33 cellular contexts compared by ENCODE assay signal in genomic region chr20:40006168-40006860, GRCh38.
"Had no signal": no experiment of that assay in that cellular context is flagged by ENCODE, and none has a peak within 500 bp of the region (broad histone marks: within the 10 kb centered on the region; RNA-seq: fewer than 3 reads in every experiment).

No MANE protein-coding gene starts in this region.

- H3K4me1 Mint-ChIP-seq: activated B cell treated with CpG ODN at 0.5 μM for 24 hours; activated CD4-positive, alpha-beta T cell treated with anti-CD3 and anti-CD28 coated beads, Interleukin-2, amount 10 ng/mL, durations not matched to agents 24 days and 14 days; activated naive CD8-positive, alpha-beta T cell treated with anti-CD3 and anti-CD28 coated beads for 36 hours; activated T-helper 17 cell treated with anti-CD3 and anti-CD28 coated beads, Interleukin-2, amount 50 U/mL, for 72 hours; central memory CD8-positive, alpha-beta T cell had no signal

- H3K9me3 Mint-ChIP-seq: activated B cell treated with CpG ODN at 0.5 μM for 24 hours; activated CD4-positive, alpha-beta T cell treated with anti-CD3 and anti-CD28 coated beads, Interleukin-2, amount 10 ng/mL, durations not matched to agents 24 days and 14 days; activated CD8-positive, alpha-beta T cell treated with anti-CD3 and anti-CD28 coated beads for 36 hours; activated naive CD8-positive, alpha-beta T cell treated with anti-CD3 and anti-CD28 coated beads for 36 hours; T-helper 1 cell treated with Interleukin-12 subunit alpha and Interleukin-12 subunit beta and Interleukin-4 antibody, amounts not matched to agents 30 μg/mL and 1 μg/mL, for 36 hours had no signal

- H3K27me3 ChIP-seq: cardiac muscle cell had no signal

- H2AFZ ChIP-seq: PC-9 had no signal

- H3K9me3 ChIP-seq: SK-N-SH had no signal

- H3K27me3 Mint-ChIP-seq: activated B cell treated with CpG ODN at 0.5 μM for 24 hours; activated CD4-positive, alpha-beta T cell treated with anti-CD3 and anti-CD28 coated beads, Interleukin-2, amount 10 ng/mL, durations not matched to agents 24 days and 14 days; central memory CD8-positive, alpha-beta T cell had no signal

- ATAC-seq: activated CD8-positive, alpha-beta T cell treated with anti-CD3 and anti-CD28 coated beads for 36 hours; activated T-cell treated with anti-CD3 and anti-CD28 coated beads, Interleukin-2, amount 50 U/mL, for 72 hours; activated T-helper 17 cell treated with anti-CD3 and anti-CD28 coated beads, Interleukin-2, amount 50 U/mL, for 72 hours; Right ventricle myocardium inferior had no signal

- H3K36me3 Mint-ChIP-seq: activated naive CD8-positive, alpha-beta T cell treated with anti-CD3 and anti-CD28 coated beads for 36 hours had no signal

- H3K4me2 ChIP-seq: KMS-11, PC-9, SK-N-SH had no signal

- H3K9ac ChIP-seq: KMS-11, SK-N-SH had no signal

- DNase-seq: activated B cell treated with CpG ODN at 0.5 μM for 24 hours; activated CD4-positive, alpha-beta T cell treated with anti-CD3 and anti-CD28 coated beads, Interleukin-2, amount 10 ng/mL, durations not matched to agents 24 days and 14 days; activated CD4-positive, alpha-beta T cell treated with anti-CD3 and anti-CD28 coated beads, Interleukin-2, amount 50 U/mL, for 4 hours; activated CD8-positive, alpha-beta T cell treated with anti-CD3 and anti-CD28 coated beads for 36 hours; activated effector memory CD4-positive, alpha-beta T cell treated with anti-CD3 and anti-CD28 coated beads, Interleukin-2, amount 50 U/mL, for 16 hours; activated naive CD4-positive, alpha-beta T cell; activated naive CD4-positive, alpha-beta T cell treated with anti-CD3 and anti-CD28 coated beads, Interleukin-2, amount 50 U/mL, for 16 hours; activated naive CD8-positive, alpha-beta T cell treated with anti-CD3 and anti-CD28 coated beads for 36 hours; activated T-cell treated with anti-CD3 and anti-CD28 coated beads, Interleukin-2, amount 50 U/mL, for 1 hour; activated T-cell treated with anti-CD3 and anti-CD28 coated beads, Interleukin-2, amount 50 U/mL, for 72 hours; amniotic stem cell; aorta; MM.1S; MV-4-11; NCI-H1092; NCI-H1436 treated with DMSO at 0.1 percent for 48 hours; NCI-H1694 treated with DMSO at 0.1 percent for 48 hours; NCI-H2029; NCI-H345; NCI-H526; NCI-H774; NK-92 treated with Interleukin-12 subunit alpha and Interleukin-12 subunit beta, amount 100 ng/mL, for 24 hours; PC-9; SK-N-SH had no signal

- H3K27ac ChIP-seq: cardiac muscle cell, KMS-11, PC-9, RWPE1, VCaP had no signal

- H3K27ac Mint-ChIP-seq: activated B cell treated with CpG ODN at 0.5 μM for 24 hours; activated CD4-positive, alpha-beta T cell treated with anti-CD3 and anti-CD28 coated beads, Interleukin-2, amount 10 ng/mL, durations not matched to agents 24 days and 14 days; activated CD8-positive, alpha-beta T cell treated with anti-CD3 and anti-CD28 coated beads for 36 hours; activated naive CD8-positive, alpha-beta T cell treated with anti-CD3 and anti-CD28 coated beads for 36 hours; activated T-cell treated with anti-CD3 and anti-CD28 coated beads, Interleukin-2, amount 50 U/mL, for 72 hours; activated T-helper 17 cell treated with anti-CD3 and anti-CD28 coated beads, Interleukin-2, amount 50 U/mL, for 72 hours; T-helper 1 cell treated with Interleukin-12 subunit alpha and Interleukin-12 subunit beta and Interleukin-4 antibody, amounts not matched to agents 30 μg/mL and 1 μg/mL, for 36 hours; T-helper 2 cell treated with Interferon-gamma antibody and Interleukin-4, amounts not matched to agents 5 μg/mL and 100 μg/mL, for 36 hours had no signal

- H3K4me3 ChIP-seq: cardiac muscle cell, PC-9 had no signal

- H3K4me3 Mint-ChIP-seq: activated B cell treated with CpG ODN at 0.5 μM for 24 hours; activated CD4-positive, alpha-beta T cell treated with anti-CD3 and anti-CD28 coated beads, Interleukin-2, amount 10 ng/mL, durations not matched to agents 24 days and 14 days; activated CD8-positive, alpha-beta T cell treated with anti-CD3 and anti-CD28 coated beads for 36 hours; activated naive CD8-positive, alpha-beta T cell treated with anti-CD3 and anti-CD28 coated beads for 36 hours; activated T-cell treated with anti-CD3 and anti-CD28 coated beads, Interleukin-2, amount 50 U/mL, for 72 hours; activated T-helper 17 cell treated with anti-CD3 and anti-CD28 coated beads, Interleukin-2, amount 50 U/mL, for 72 hours; central memory CD8-positive, alpha-beta T cell; T-helper 1 cell treated with Interleukin-12 subunit alpha and Interleukin-12 subunit beta and Interleukin-4 antibody, amounts not matched to agents 30 μg/mL and 1 μg/mL, for 36 hours; T-helper 2 cell treated with Interferon-gamma antibody and Interleukin-4, amounts not matched to agents 5 μg/mL and 100 μg/mL, for 36 hours had no signal

- H3K36me3 ChIP-seq: cardiac muscle cell had no signal
